8 cellular contexts compared by ENCODE assay signal in genomic region chr11:67120881-67121710, GRCh38. TPM values are rescaled to one million over a fixed set of nuclear protein-coding genes. Genes with fewer than 3 reads are reported as not detected.
DNase-seq lines count a peak whose midpoint lies in the region; ATAC-seq and TF ChIP-seq lines count a peak whose summit lies in the region.

No MANE protein-coding gene starts in this region.

- CTCF ChIA-PET in RWPE1 (lab: Yijun Ruan, JAX): interaction anchor here (0.6 to 0.7 kb wide), 3 partner anchors 26 to 210 kb away, joined by 3 read pairs; no protein-coding TSS in a partner anchor

- H3K36me3 ChIP-seq in CD4-positive, CD25-positive, alpha-beta regulatory T cell (ENCODE audit: control insufficient read depth, insufficient read depth, low read length): peaks cover 2% of the 10 kb centered on the region
- peaks cover 18% of the 10 kb centered on the region for H3K36me3 ChIP-seq in SK-N-MC (ENCODE audit: insufficient read depth, low read length)

- no peak for TF ChIP-seq CTCF in neural crest cell (conservative IDR thresholded peaks at IDR 0.05)
- no peak for TF ChIP-seq CTCF in RWPE1 (conservative IDR thresholded peaks at IDR 0.05; ENCODE audit: low read depth)

- peaks cover 9 to 44% (median 24%) of the 10 kb centered on the region in 4 donors for H3K4me1 Mint-ChIP-seq in CD4-positive, CD25-positive, alpha-beta regulatory T cell
- peaks cover 23% of the 10 kb centered on the region for H3K4me1 Mint-ChIP-seq in neural crest cell

- H3K27ac ChIP-seq in CD4-positive, CD25-positive, alpha-beta regulatory T cell (ENCODE audit: insufficient read depth, low read length, poor library complexity, severe bottlenecking): peak overlapping the region; percentile 60
- H3K27ac ChIP-seq in SK-N-MC (peak overlapping the region; percentile 65), epithelial cell of prostate (peak overlapping the region; percentile 83), RWPE1 (no peak overlapping the region)

- H3K9me3 ChIP-seq in CD4-positive, CD25-positive, alpha-beta regulatory T cell (ENCODE audit: control insufficient read depth in 2 of 2, low read length in 2 of 2): no peaks in the 10 kb centered on the region
- H3K9me3 ChIP-seq in SK-N-MC (ENCODE audit: low read depth, low read length): no peaks in the 10 kb centered on the region

- H3K9me3 Mint-ChIP-seq in CD4-positive, CD25-positive, alpha-beta regulatory T cell: no peaks in the 10 kb centered on the region
- no peaks in the 10 kb centered on the region for H3K9me3 Mint-ChIP-seq in neural crest cell

- DNase-seq in CD4-positive, CD25-positive, alpha-beta regulatory T cell: peak in 1 of 3 donors; percentile 45
- peak; percentile 34 for DNase-seq in HCEC 1CT
- DNase-seq in SK-N-MC (ENCODE audit: low read depth, low spot score): no peak
- peak; percentile 10 for DNase-seq in epithelial cell of prostate (ENCODE audit: low read depth, low spot score)
- DNase-seq in neural crest cell (ENCODE audit: low read depth, low spot score): no peak
- no peak for DNase-seq in RWPE1 (ENCODE audit: low spot score)
- no peak for DNase-seq in kidney glomerular epithelial cell (lab: John Stamatoyannopoulos, UW)

- no peaks in the 10 kb centered on the region for H3K27me3 ChIP-seq in CD4-positive, CD25-positive, alpha-beta regulatory T cell (ENCODE audit: control insufficient read depth, insufficient read depth, low read length)

- peak overlapping the region; percentile 94 to 97 (median 95) for H3K27ac Mint-ChIP-seq in CD4-positive, CD25-positive, alpha-beta regulatory T cell
- peak overlapping the region; percentile 97 for H3K27ac Mint-ChIP-seq in neural crest cell (ENCODE audit: unreplicated experiment)

- POLR2A ChIA-PET in RWPE1 (lab: Yijun Ruan, JAX; ENCODE audit: low non-redundant PET): no interaction called here

- H3K4me1 ChIP-seq in CD4-positive, CD25-positive, alpha-beta regulatory T cell (ENCODE audit: control insufficient read depth, insufficient read depth, low read length, poor library complexity, severe bottlenecking): peaks cover 32% of the 10 kb centered on the region

- H3K9ac ChIP-seq in SK-N-MC (ENCODE audit: insufficient read length): peak overlapping the region; percentile 90

- H3K27me3 Mint-ChIP-seq in CD4-positive, CD25-positive, alpha-beta regulatory T cell: peaks cover 11% of the 10 kb centered on the region
- H3K27me3 Mint-ChIP-seq in neural crest cell (ENCODE audit: low read depth): peaks cover 2% of the 10 kb centered on the region

- H3K4me3 Mint-ChIP-seq in CD4-positive, CD25-positive, alpha-beta regulatory T cell: peak overlapping the region; percentile 93 to 100 (median 100)
- peak overlapping the region; percentile 99 for H3K4me3 Mint-ChIP-seq in neural crest cell

- no peak for ATAC-seq in CD4-positive, CD25-positive, alpha-beta regulatory T cell (ENCODE audit: low read depth in 2 of 2)
- no peak for ATAC-seq in HG03039 (IDR thresholded peaks at IDR 0.05; ENCODE audit: unreplicated experiment)

- peak overlapping the region; percentile 95 for H3K4me3 ChIP-seq in CD4-positive, CD25-positive, alpha-beta regulatory T cell (ENCODE audit: low read depth, low read length)
- peak overlapping the region; percentile 96 for H3K4me3 ChIP-seq in SK-N-MC

- peaks cover 3% of the 10 kb centered on the region for H3K36me3 Mint-ChIP-seq in CD4-positive, CD25-positive, alpha-beta regulatory T cell
- no peaks in the 10 kb centered on the region for H3K36me3 Mint-ChIP-seq in neural crest cell (ENCODE audit: low read depth)

RNA-seq across cellular contexts. Expression of gene KDM2A, which starts 2.0 kb away (rescaled TPM):
- 346 TPM for total RNA-seq in CD4-positive, CD25-positive, alpha-beta regulatory T cell
- 10 to 100 TPM; 10.7 to 14.4 (median 11.8) TPM for polyA plus RNA-seq in CD4-positive, CD25-positive, alpha-beta regulatory T cell
- total RNA-seq in neural crest cell: 67.4 and 69.3 TPM in 2 replicates

Comparison
In these comparisons a context has a peak if more than half of its experiments do, and no peak if none do; other contexts are left out.
1. DNase-seq: peak in HCEC 1CT (single experiment) and epithelial cell of prostate (single experiment); none in SK-N-MC (single experiment), neural crest cell (single experiment), RWPE1 (single experiment) and kidney glomerular epithelial cell (single experiment).